Comparison of ENCODE assay signal across 1 cellular context in genomic region chr15:78811825-78812183, GRCh38.
TF ChIP-seq lines count a peak whose summit lies in the region.

No MANE protein-coding gene starts in this region.

TF ChIP-seq in IMR-90, 13 proteins besides CTCF, POLR2A, EP300 and RAD21 (continued from another document):
- no peak for TF ChIP-seq BHLHE40 (IDR thresholded peaks at IDR 0.05; ENCODE audit: low read depth, low read length)
- no peak for TF ChIP-seq MAFK (IDR thresholded peaks at IDR 0.05; ENCODE audit: low read depth, low read length)
- no peak for TF ChIP-seq FOS (IDR thresholded peaks at IDR 0.05; ENCODE audit: low read depth, low read length)
- no peak for TF ChIP-seq RFX5 (IDR thresholded peaks at IDR 0.05; ENCODE audit: low read depth, low read length)
- no peak for TF ChIP-seq RCOR1 (IDR thresholded peaks at IDR 0.05; ENCODE audit: insufficient replicate concordance, low read length)
- TF ChIP-seq MXI1 (IDR thresholded peaks at IDR 0.05; ENCODE audit: borderline replicate concordance, low read depth, low read length): no peak
- TF ChIP-seq, protein P1, sequence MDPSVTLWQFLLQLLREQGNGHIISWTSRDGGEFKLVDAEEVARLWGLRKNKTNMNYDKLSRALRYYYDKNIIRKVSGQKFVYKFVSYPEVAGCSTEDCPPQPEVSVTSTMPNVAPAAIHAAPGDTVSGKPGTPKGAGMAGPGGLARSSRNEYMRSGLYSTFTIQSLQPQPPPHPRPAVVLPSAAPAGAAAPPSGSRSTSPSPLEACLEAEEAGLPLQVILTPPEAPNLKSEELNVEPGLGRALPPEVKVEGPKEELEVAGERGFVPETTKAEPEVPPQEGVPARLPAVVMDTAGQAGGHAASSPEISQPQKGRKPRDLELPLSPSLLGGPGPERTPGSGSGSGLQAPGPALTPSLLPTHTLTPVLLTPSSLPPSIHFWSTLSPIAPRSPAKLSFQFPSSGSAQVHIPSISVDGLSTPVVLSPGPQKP (IDR thresholded peaks at IDR 0.05; ENCODE audit: borderline replicate concordance, low read depth, low read length): no peak
- TF ChIP-seq SMC3 (IDR thresholded peaks at IDR 0.05; ENCODE audit: low read depth, low read length): no peak
- TF ChIP-seq USF2 (IDR thresholded peaks at IDR 0.05; ENCODE audit: low read depth, low read length): no peak
- TF ChIP-seq CHD1 (IDR thresholded peaks at IDR 0.05; ENCODE audit: low read depth, low read length): no peak
- no peak for TF ChIP-seq MAZ (IDR thresholded peaks at IDR 0.05; ENCODE audit: borderline replicate concordance, low read depth, low read length)
- no peak for TF ChIP-seq NFE2L2 (IDR thresholded peaks at IDR 0.05; ENCODE audit: low read depth, low read length)
